ENCODE assay signal across 8 cellular contexts in genomic region chr1:220690140-220691038, GRCh38. TPM values are rescaled to one million over a fixed set of nuclear protein-coding genes. Genes with fewer than 3 reads are reported as not detected.
DNase-seq lines count a peak whose midpoint lies in the region; ATAC-seq and TF ChIP-seq lines count a peak whose summit lies in the region.

C1orf115 (plus strand) TSS chr1:220690363; CDS start chr1:220690403, 40 bp downstream.

- peaks cover 5% of the 10 kb centered on the region for H3K36me3 Mint-ChIP-seq in effector memory CD8-positive, alpha-beta T cell (ENCODE audit: insufficient read depth)
- no peaks in the 10 kb centered on the region for H3K36me3 Mint-ChIP-seq in mesothelial cell of epicardium

- no peaks in the 10 kb centered on the region for H3K9me3 Mint-ChIP-seq in effector memory CD8-positive, alpha-beta T cell
- H3K9me3 Mint-ChIP-seq in mesothelial cell of epicardium = no peaks in the 10 kb centered on the region

- H3K27me3 Mint-ChIP-seq in effector memory CD8-positive, alpha-beta T cell = peaks cover 8 to 28% of the 10 kb centered on the region in 2 donors
- H3K27me3 Mint-ChIP-seq in mesothelial cell of epicardium (ENCODE audit: low read depth) = peaks cover 40% of the 10 kb centered on the region

- peak within 1 kb of the TSS; percentile 61 to 71 for H3K4me3 Mint-ChIP-seq in effector memory CD8-positive, alpha-beta T cell
- H3K4me3 Mint-ChIP-seq in mesothelial cell of epicardium = peak within 1 kb of the TSS; percentile 81

- DNase-seq in AG08395 (ENCODE audit: low spot score) (peak; percentile 78), NCI-H446 treated with DMSO at 0.1 percent for 48 hours (lab: John Stamatoyannopoulos, UW) (peak; percentile 45), mesothelial cell of epicardium (ENCODE audit: low spot score in 2 of 2, unreplicated experiment in 2 of 2) (peak; percentile 57 to 90)
- peak; percentile 19 to 22 for DNase-seq in activated CD8-positive, alpha-beta memory T cell treated with anti-CD3 and anti-CD28 coated beads for 4 hours (ENCODE audit: low read depth in 2 of 2)
- peak; percentile 13 to 42 (median 40) for DNase-seq in effector memory CD8-positive, alpha-beta T cell
- DNase-seq in stimulated activated CD8-positive, alpha-beta memory T cell treated with anti-CD3 and anti-CD28 coated beads, Interleukin-15, amount 100 ng/mL, for 4 hours (ENCODE audit: low read depth in 2 of 2) = peak; percentile 19 to 29

- TF ChIP-seq CTCF in mesothelial cell of epicardium (IDR thresholded peaks at IDR 0.05; ENCODE audit: unreplicated experiment) = peak; percentile 99

- peak; percentile 97 for ATAC-seq in GM18909 (IDR thresholded peaks at IDR 0.05; ENCODE audit: poor library complexity, unreplicated experiment)
- peak; percentile 97 for ATAC-seq in HG03135 (IDR thresholded peaks at IDR 0.05; ENCODE audit: unreplicated experiment)
- ATAC-seq in effector memory CD8-positive, alpha-beta T cell (replicated peaks) = peak; percentile 94

- H3K4me1 Mint-ChIP-seq in effector memory CD8-positive, alpha-beta T cell (ENCODE audit: low read depth in 2 of 2) = peaks cover 3 to 4% of the 10 kb centered on the region in 2 donors
- H3K4me1 Mint-ChIP-seq in mesothelial cell of epicardium = peaks cover 4% of the 10 kb centered on the region

- no peak within 1 kb of the TSS for H3K27ac Mint-ChIP-seq in effector memory CD8-positive, alpha-beta T cell
- no peak within 1 kb of the TSS for H3K27ac Mint-ChIP-seq in mesothelial cell of epicardium

RNA-seq across cellular contexts. Expression of gene C1orf115, which starts in this region (rescaled TPM):
- total RNA-seq in mesothelial cell of epicardium = 1.4 to 1.8 TPM (median 1.7 TPM) in 3 replicates

Comparison
In these comparisons a context has a peak if more than half of its experiments do, and no peak if none do; other contexts are left out.
1. Peak in every context shown above with its lines: DNase-seq and ATAC-seq.
2. DNase-seq: peak in every context shown above with its lines; median percentile 78 in AG08395; 74 in mesothelial cell of epicardium; 45 in NCI-H446 treated with DMSO at 0.1 percent for 48 hours; 40 in effector memory CD8-positive, alpha-beta T cell; 24 in stimulated activated CD8-positive, alpha-beta memory T cell treated with anti-CD3 and anti-CD28 coated beads, Interleukin-15, amount 100 ng/mL, for 4 hours; 20 in activated CD8-positive, alpha-beta memory T cell treated with anti-CD3 and anti-CD28 coated beads for 4 hours.